In the genomic region with DNA sequence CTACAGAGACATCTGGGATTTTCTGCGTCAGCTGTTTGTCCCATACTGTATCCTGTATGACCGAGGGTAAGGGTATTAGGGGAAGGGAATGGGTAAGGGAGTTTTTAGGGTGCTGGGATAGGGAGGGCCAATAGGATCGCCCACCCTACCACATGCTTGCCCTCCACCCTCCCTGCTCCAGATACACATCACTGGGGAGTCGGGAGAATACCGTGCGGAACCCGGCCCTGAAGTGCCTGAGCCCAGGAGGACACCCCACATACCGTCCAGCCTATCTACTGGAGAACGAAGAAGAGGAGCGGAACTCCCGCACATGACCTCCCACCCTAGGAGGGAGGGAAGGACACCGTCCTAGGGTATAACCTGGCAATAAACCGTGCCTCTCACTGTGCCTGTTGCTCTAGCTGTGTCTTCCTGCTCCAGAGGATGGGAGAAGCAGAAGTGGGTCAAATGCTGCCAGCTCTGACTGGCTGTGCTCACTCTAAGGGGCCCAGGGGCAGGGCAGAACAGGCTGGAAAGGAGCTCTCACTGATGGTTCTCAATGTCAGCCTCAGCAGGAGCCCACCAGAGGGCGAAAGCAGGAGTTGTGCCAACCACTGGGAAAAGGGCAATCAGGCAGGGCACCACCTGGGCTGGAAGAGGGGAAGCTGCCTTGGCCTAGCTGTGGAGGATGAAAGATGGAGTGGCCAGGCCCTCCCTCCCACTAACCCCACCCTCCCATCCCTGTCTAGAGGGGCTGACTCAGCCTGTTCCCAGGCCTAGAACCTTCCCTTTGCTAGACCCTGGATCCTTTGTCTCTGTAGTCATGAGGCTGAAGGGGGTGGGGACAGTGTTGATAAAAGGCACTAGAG, we compare ENCODE assay signal across 8 cellular contexts. TPM values are rescaled to one million over a fixed set of nuclear protein-coding genes. Genes with fewer than 3 reads are reported as not detected.
DNase-seq lines count a peak whose midpoint lies in the region; ATAC-seq and TF ChIP-seq lines count a peak whose summit lies in the region.
"Had no signal": no experiment of that assay in that cellular context is flagged by ENCODE, and none has a peak within 500 bp of the region (broad histone marks: within the 10 kb centered on the region; RNA-seq: fewer than 3 reads in every experiment).

No MANE protein-coding gene starts in this region.

- no peaks in the 10 kb centered on the region for H3K9me3 ChIP-seq in Loucy (ENCODE audit: insufficient read depth, low read depth, low read length)

- no peak overlapping the region for H2AFZ ChIP-seq in Loucy (ENCODE audit: low read length)

- POLR2A ChIA-PET in BJ (lab: Charles Lee): no interaction called here

- H3K4me3 ChIP-seq in BJ (ENCODE audit: low read depth, low read length) (no peak overlapping the region), Loucy (ENCODE audit: low read length, poor library complexity, severe bottlenecking) (no peak overlapping the region)

- CTCF ChIA-PET in BJ (lab: Yijun Ruan, JAX): interaction anchor here (0.6 to 9.0 kb wide), 6 partner anchors 10 to 96 kb away, joined by 3 to 95 read pairs (median 10); a partner anchor contains a TSS

- ATAC-seq in GM19467 (IDR thresholded peaks at IDR 0.05; ENCODE audit: unreplicated experiment): no peak

- H3K9me2 ChIP-seq in Loucy (replicated peaks; ENCODE audit: low read depth, low read length): no peaks in the 10 kb centered on the region

- H3K79me2 ChIP-seq in Loucy (ENCODE audit: insufficient read depth, low read length): no peaks in the 10 kb centered on the region

- peak; percentile 28 for TF ChIP-seq CTCF in BJ (IDR thresholded peaks at IDR 0.05; ENCODE audit: insufficient read depth, low read depth, low read length)
- TF ChIP-seq CTCF in Loucy (conservative IDR thresholded peaks at IDR 0.05; ENCODE audit: low read length): peak; percentile 53

- H3K4me2 ChIP-seq in Loucy (ENCODE audit: low read depth, low read length, poor library complexity, severe bottlenecking): no peak overlapping the region

- H3K36me3 ChIP-seq in BJ (ENCODE audit: control insufficient read depth, insufficient read depth, low read length) (peaks cover 14% of the 10 kb centered on the region), Loucy (ENCODE audit: insufficient read depth, low read length) (no peaks in the 10 kb centered on the region)

- no peaks in the 10 kb centered on the region for H3K27me3 ChIP-seq in BJ (ENCODE audit: control insufficient read depth, insufficient read depth, low read length)
- H3K27me3 ChIP-seq in Loucy (ENCODE audit: insufficient read depth, low read length, poor library complexity, severe bottlenecking): no peaks in the 10 kb centered on the region

- DNase-seq in BJ (ENCODE audit: low read depth): no peak
- DNase-seq in ecto neural progenitor cell (ENCODE audit: low spot score): peak; percentile 43
- DNase-seq in cerebellar nuclear complex (lab: John Stamatoyannopoulos, UW): no peak
- DNase-seq in NCI-H2107 (lab: John Stamatoyannopoulos, UW): no peak
- DNase-seq: KG1, naive B cell had no signal

- no peak overlapping the region for H3K9ac ChIP-seq in Loucy (ENCODE audit: low read depth, low read length, poor library complexity, severe bottlenecking)

- H4K20me1 ChIP-seq in Loucy (ENCODE audit: insufficient read depth, low read length, poor library complexity, severe bottlenecking): no peaks in the 10 kb centered on the region

- peaks cover 23% of the 10 kb centered on the region for H3K4me1 ChIP-seq in Loucy (ENCODE audit: insufficient read depth, low read length, poor library complexity, severe bottlenecking)

- 0 out of 2 replicates have a peak, but pooled peaks cover 7% of the 10 kb centered on the region for H3F3A ChIP-seq in Loucy (ENCODE audit: low read depth)

RNA-seq across cellular contexts. Expression of a gene that starts 0.4 kb away (rescaled TPM):
- polyA plus RNA-seq in BJ (2011; rRNA removed): not detected in 2 replicates
- polyA minus RNA-seq in BJ (2011; rRNA and poly(A)+ RNA removed): 1.2 TPM in 1 of 2 replicates, not detected in the other

RNA-seq across cellular contexts. Expression of a gene that starts 9.7 kb away (rescaled TPM):
- polyA plus RNA-seq in BJ (2011; rRNA removed): 18.1 and 29.4 TPM in 2 replicates
- polyA minus RNA-seq in BJ (2011; rRNA and poly(A)+ RNA removed): 21.3 and 22.4 TPM in 2 replicates

RNA-seq across cellular contexts. Expression of a gene that starts 9.8 kb away (rescaled TPM):
- polyA plus RNA-seq in BJ (2011; rRNA removed): 26.5 and 40.5 TPM in 2 replicates
- 26.9 and 52.6 TPM in 2 replicates for polyA minus RNA-seq in BJ (2011; rRNA and poly(A)+ RNA removed)

RNA-seq across cellular contexts. Expression of a gene that starts 18.5 kb away (rescaled TPM):
- polyA plus RNA-seq in BJ (2011; rRNA removed): 111 and 160 TPM in 2 replicates
- polyA minus RNA-seq in BJ (2011; rRNA and poly(A)+ RNA removed): 32.3 and 34.2 TPM in 2 replicates

RNA-seq across cellular contexts. Expression of a gene that starts 22.4 kb away (rescaled TPM):
- polyA plus RNA-seq in BJ (2011; rRNA removed): 455 and 653 TPM in 2 replicates
- polyA minus RNA-seq in BJ (2011; rRNA and poly(A)+ RNA removed): 247 and 437 TPM in 2 replicates
